1 cellular context compared by ENCODE assay signal in the genomic region with DNA sequence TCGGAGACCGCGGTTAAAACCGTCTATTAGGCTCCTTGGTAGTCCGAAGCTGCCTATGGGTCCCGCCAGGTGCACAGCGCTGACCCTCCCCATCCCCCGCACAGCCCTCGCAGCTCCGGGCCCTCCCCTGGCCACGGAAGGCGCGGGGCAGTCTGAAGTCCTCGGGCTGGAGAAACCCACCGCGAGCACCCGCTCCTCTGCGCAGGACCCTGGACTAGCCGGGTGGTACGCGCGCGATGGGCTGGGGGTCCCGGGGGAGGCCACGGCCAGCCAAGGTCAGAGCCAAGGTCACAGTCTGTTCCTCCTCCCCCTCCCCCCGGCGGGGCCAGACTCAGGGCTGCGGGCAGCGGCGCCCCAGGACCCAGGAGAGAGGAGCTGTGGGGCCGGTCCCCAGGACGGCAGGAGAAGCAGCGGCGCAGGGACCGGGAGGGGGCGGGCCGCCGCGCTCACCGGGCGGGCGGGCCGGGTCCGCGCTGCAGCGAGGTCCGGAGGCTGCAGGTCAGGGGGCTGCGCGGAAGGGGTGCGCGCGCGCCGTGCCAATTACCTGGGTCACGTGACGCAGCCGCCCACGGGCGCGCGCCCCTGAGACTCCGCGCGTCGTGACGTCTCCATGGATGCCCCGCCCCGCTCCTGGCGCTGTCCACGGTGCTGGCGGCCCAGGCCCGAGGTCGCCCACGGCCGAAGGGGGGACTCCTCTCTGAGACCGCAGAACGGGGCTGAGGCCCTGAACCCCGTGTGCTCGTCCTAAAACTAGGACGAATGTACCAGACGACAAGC.
TF ChIP-seq lines count a peak whose summit lies in the region.

A gene (minus strand): TSS at position 535 of the 777 bp plus-strand sequence. CDS start 3,731 bp downstream, outside the sequence.

TF ChIP-seq in SK-N-SH treated with all-trans-retinoic acid at 6 μM for 48 hours, 23 proteins besides CTCF, POLR2A, EP300 and RAD21 (continued from another document):
- TF ChIP-seq ZFP30 (CRISPR knock-in tag; IDR thresholded peaks at IDR 0.05) (no peak), CSDC2 (CRISPR knock-in tag; IDR thresholded peaks at IDR 0.05) (no peak)
- TF ChIP-seq, protein P1, sequence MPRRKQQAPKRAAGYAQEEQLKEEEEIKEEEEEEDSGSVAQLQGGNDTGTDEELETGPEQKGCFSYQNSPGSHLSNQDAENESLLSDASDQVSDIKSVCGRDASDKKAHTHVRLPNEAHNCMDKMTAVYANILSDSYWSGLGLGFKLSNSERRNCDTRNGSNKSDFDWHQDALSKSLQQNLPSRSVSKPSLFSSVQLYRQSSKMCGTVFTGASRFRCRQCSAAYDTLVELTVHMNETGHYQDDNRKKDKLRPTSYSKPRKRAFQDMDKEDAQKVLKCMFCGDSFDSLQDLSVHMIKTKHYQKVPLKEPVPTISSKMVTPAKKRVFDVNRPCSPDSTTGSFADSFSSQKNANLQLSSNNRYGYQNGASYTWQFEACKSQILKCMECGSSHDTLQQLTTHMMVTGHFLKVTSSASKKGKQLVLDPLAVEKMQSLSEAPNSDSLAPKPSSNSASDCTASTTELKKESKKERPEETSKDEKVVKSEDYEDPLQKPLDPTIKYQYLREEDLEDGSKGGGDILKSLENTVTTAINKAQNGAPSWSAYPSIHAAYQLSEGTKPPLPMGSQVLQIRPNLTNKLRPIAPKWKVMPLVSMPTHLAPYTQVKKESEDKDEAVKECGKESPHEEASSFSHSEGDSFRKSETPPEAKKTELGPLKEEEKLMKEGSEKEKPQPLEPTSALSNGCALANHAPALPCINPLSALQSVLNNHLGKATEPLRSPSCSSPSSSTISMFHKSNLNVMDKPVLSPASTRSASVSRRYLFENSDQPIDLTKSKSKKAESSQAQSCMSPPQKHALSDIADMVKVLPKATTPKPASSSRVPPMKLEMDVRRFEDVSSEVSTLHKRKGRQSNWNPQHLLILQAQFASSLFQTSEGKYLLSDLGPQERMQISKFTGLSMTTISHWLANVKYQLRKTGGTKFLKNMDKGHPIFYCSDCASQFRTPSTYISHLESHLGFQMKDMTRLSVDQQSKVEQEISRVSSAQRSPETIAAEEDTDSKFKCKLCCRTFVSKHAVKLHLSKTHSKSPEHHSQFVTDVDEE (CRISPR knock-in tag; IDR thresholded peaks at IDR 0.05) = peak; percentile 85
